In the genomic region with DNA sequence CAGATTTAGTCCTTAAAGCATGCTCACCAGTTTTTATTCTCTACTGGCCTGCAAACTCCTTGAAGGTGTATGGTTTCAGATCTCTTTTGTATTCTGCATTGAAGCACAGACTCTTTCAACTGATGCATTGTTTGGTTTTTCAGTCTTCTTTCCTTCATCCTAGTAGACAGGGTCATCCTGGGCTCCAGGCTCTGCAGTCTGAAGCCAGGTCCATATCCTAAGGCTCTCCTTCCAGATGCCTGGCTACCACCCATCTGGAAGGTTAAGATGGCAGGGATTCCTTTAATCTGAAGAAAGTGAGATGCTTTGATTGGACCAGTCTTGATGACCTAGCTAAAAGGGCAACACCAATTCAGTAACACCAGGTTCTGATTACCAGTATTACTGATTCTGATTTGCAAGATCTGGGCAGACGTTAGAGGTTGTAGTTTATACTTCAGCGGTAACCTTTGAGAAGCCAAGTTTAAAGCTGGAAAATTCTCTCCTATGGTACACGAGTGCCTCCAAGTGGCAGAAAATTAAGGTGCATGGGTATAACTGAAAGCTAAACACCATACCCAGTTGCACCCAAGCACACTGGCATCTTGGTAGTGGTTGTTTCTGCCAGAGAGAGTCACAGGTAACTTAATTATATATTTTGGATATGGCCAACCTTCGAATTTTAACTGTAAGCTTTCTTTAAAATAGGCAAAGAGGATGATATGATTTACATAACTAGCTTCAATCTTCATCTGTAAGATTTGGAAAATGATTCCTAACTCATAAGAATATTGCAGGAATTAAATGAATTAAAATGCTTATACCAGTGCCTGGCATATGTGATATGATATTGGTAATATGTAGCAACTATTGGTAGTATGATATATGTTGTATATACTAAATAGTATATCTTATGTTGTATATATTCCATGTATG, we compare ENCODE assay signal across 8 cellular contexts.
DNase-seq lines count a peak whose midpoint lies in the region; ATAC-seq and TF ChIP-seq lines count a peak whose summit lies in the region.

No MANE protein-coding gene starts in this region.

- H3K36me3 ChIP-seq in PC-9 (ENCODE audit: low read depth) (no peaks in the 10 kb centered on the region), fibroblast of lung (ENCODE audit: control insufficient read depth, insufficient read depth, low read length) (no peaks in the 10 kb centered on the region), trophoblast cell (ENCODE audit: control insufficient read depth in 1 of 2, insufficient read depth in 2 of 2, low read length in 2 of 2) (no peaks in the 10 kb centered on the region)

- POLR2A ChIA-PET in PC-9 (lab: Charles Lee; ENCODE audit: unreplicated experiment): no interaction called here

- H3K4me3 ChIP-seq in PC-9 (no peak overlapping the region), fibroblast of lung (replicated peaks in 1 of 4; ENCODE audit: control extremely low read depth in 1 of 4, insufficient read depth in 1 of 4, low read depth in 3 of 4, low read length in 4 of 4) (no peak overlapping the region), trophoblast cell (ENCODE audit: low read depth, low read length) (no peak overlapping the region)

- H2BK120ac ChIP-seq in trophoblast cell (ENCODE audit: insufficient read depth, low read length, poor library complexity): no peak overlapping the region

- H4K8ac ChIP-seq in trophoblast cell (ENCODE audit: low read depth, low read length): no peak overlapping the region

- H3K79me2 ChIP-seq in PC-9 (ENCODE audit: low read depth) (no peaks in the 10 kb centered on the region), fibroblast of lung (ENCODE audit: control insufficient read depth, insufficient read depth, low read length) (no peaks in the 10 kb centered on the region), trophoblast cell (ENCODE audit: control insufficient read depth, insufficient read depth, low read length, poor library complexity) (no peaks in the 10 kb centered on the region)

- no peak overlapping the region for H3K9ac ChIP-seq in fibroblast of lung (ENCODE audit: insufficient read depth, low read length)
- no peak overlapping the region for H3K9ac ChIP-seq in trophoblast cell (ENCODE audit: low read length)

- H4K20me1 ChIP-seq in PC-9 (ENCODE audit: insufficient read depth): no peaks in the 10 kb centered on the region
- H4K20me1 ChIP-seq in fibroblast of lung (ENCODE audit: control insufficient read depth, extremely low read depth, insufficient read depth, low read length): no peaks in the 10 kb centered on the region

- H3K4ac ChIP-seq in trophoblast cell (ENCODE audit: low read depth, low read length): no peak overlapping the region

- H3K9me3 ChIP-seq in PC-9 (ENCODE audit: insufficient read depth, low read depth) (no peaks in the 10 kb centered on the region), fibroblast of lung (ENCODE audit: control insufficient read depth, insufficient read depth, low read depth, low read length) (no peaks in the 10 kb centered on the region), trophoblast cell (ENCODE audit: insufficient read depth, low read depth, low read length) (no peaks in the 10 kb centered on the region)

- H3K27ac ChIP-seq in PC-9 (no peak overlapping the region), fibroblast of lung (ENCODE audit: insufficient read depth, low read length) (no peak overlapping the region), trophoblast cell (ENCODE audit: low read depth, low read length) (no peak overlapping the region)

- CTCF ChIA-PET in PC-9 (lab: Charles Lee): interaction anchor here (1.0 kb wide), 1 partner anchor 1690 kb away, joined by 3 read pairs; no protein-coding TSS in a partner anchor

- no TSS peak for BruUV-seq in PC-9 (replicated peaks; lab: Mats Ljungman, UMichigan)

- TF ChIP-seq CTCF in PC-9 (conservative IDR thresholded peaks at IDR 0.05) (peak; percentile 79), fibroblast of lung (conservative IDR thresholded peaks at IDR 0.05 in 1 of 2, IDR thresholded peaks at IDR 0.05 in 1 of 2; ENCODE audit: low read depth in 1 of 2, low read length in 2 of 2) (peak in 1 of 2 donors; percentile 89)

- no peaks in the 10 kb centered on the region for H3K9me2 ChIP-seq in PC-9 (ENCODE audit: insufficient read depth)

- H3K14ac ChIP-seq in trophoblast cell (ENCODE audit: low read length): no peak overlapping the region

- H3K4me1 ChIP-seq in PC-9 (replicated peaks; ENCODE audit: insufficient read depth) (no peaks in the 10 kb centered on the region), fibroblast of lung (ENCODE audit: control insufficient read depth, extremely low read depth, insufficient read depth, low read length) (no peaks in the 10 kb centered on the region), trophoblast cell (ENCODE audit: control insufficient read depth in 1 of 2, insufficient read depth in 2 of 2, low read length in 2 of 2) (no peaks in the 10 kb centered on the region)

- H2AFZ ChIP-seq in PC-9 (no peak overlapping the region), fibroblast of lung (ENCODE audit: low read length) (no peak overlapping the region), trophoblast cell (ENCODE audit: insufficient read depth, low read length, poor library complexity) (no peak overlapping the region)

- no peak overlapping the region for H2BK12ac ChIP-seq in trophoblast cell (ENCODE audit: low read length)

- H2AK5ac ChIP-seq in trophoblast cell (ENCODE audit: low read length): no peak overlapping the region

- ATAC-seq in GM21390 (IDR thresholded peaks at IDR 0.05; ENCODE audit: unreplicated experiment): no peak
- ATAC-seq in GM18520 (IDR thresholded peaks at IDR 0.05; ENCODE audit: unreplicated experiment): no peak

- WGBS in trophoblast cell (ENCODE audit: extremely low coverage, insufficient coverage, insufficient read length): no CpG with 5 or more reads among the region's 4 CpGs

- no peak overlapping the region for H2BK5ac ChIP-seq in trophoblast cell (ENCODE audit: low read depth, low read length, poor library complexity)

- H3K18ac ChIP-seq in trophoblast cell (ENCODE audit: low read length): no peak overlapping the region

- H3K23ac ChIP-seq in trophoblast cell (ENCODE audit: low read length): no peak overlapping the region

- no peak overlapping the region for H4K91ac ChIP-seq in trophoblast cell (ENCODE audit: low read depth, low read length)

- H3K4me2 ChIP-seq in PC-9 (no peak overlapping the region), fibroblast of lung (ENCODE audit: extremely low read depth, insufficient read depth, low read length) (no peak overlapping the region), trophoblast cell (ENCODE audit: low read length) (no peak overlapping the region)

- H3F3A ChIP-seq in PC-9 (ENCODE audit: insufficient read depth, low read depth): no peaks in the 10 kb centered on the region

- H3K27me3 ChIP-seq in PC-9 (ENCODE audit: insufficient read depth, low read depth): no peaks in the 10 kb centered on the region
- no peaks in the 10 kb centered on the region for H3K27me3 ChIP-seq in fibroblast of lung (ENCODE audit: control insufficient read depth, insufficient read depth, low read length)
- H3K27me3 ChIP-seq in trophoblast cell (ENCODE audit: insufficient read depth, low read length): no peaks in the 10 kb centered on the region

- no peak overlapping the region for H4K12ac ChIP-seq in trophoblast cell (ENCODE audit: low read depth, low read length)

- DNase-seq in DMS53 treated with DMSO at 0.1 percent for 48 hours (lab: John Stamatoyannopoulos, UW; ENCODE audit: unreplicated experiment): peak; percentile 33
- DNase-seq in HT-29 (ENCODE audit: low spot score): peak; percentile 87
- peak in 1 of 2 experiments; percentile 9 for DNase-seq in PC-9
- DNase-seq in fibroblast of lung (ENCODE audit: low read depth in 2 of 2): peak; percentile 27 to 74
- DNase-seq in trophoblast cell: peak; percentile 20 to 71
- no peak for DNase-seq in NCI-H2196 (lab: John Stamatoyannopoulos, UW; ENCODE audit: unreplicated experiment)

- H3K79me1 ChIP-seq in trophoblast cell (ENCODE audit: low read length): no peaks in the 10 kb centered on the region

- intact Hi-C loops in PC-9 (cut with micrococcal nuclease; ENCODE audit: unreplicated experiment): loop anchor here (10.0 kb wide), 1 partner anchor 261 kb away; no protein-coding TSS in a partner anchor
